ENCODE assay signal across 8 cellular contexts in genomic region chr9:120868676-120869359, GRCh38. TPM values are rescaled to one million over a fixed set of nuclear protein-coding genes. Genes with fewer than 3 reads are reported as not detected.
A peak's percentile ranks its signal among the peaks of the same experiment; 100 is the strongest.
DNase-seq lines count a peak whose midpoint lies in the region; ATAC-seq and TF ChIP-seq lines count a peak whose summit lies in the region.

No MANE protein-coding gene starts in this region.

- H3K4me1 ChIP-seq in endocrine pancreas (ENCODE audit: control insufficient read depth, insufficient read depth, low read length) = no peaks in the 10 kb centered on the region
- H3K4me1 ChIP-seq in mesodermal cell (ENCODE audit: control insufficient read depth, insufficient read depth, low read length, poor library complexity, severe bottlenecking) = no peaks in the 10 kb centered on the region

- peak overlapping the region; percentile 98 for H3K27ac Mint-ChIP-seq in activated CD8-positive, alpha-beta memory T cell treated with anti-CD3 and anti-CD28 coated beads, Interleukin-2, amount 10 ng/mL, durations not matched to agents 7 days and 5 days

- ATAC-seq in GM18505 (IDR thresholded peaks at IDR 0.05; ENCODE audit: unreplicated experiment) (peak; percentile 87), HG03025 (IDR thresholded peaks at IDR 0.05; ENCODE audit: low FRiP score, unreplicated experiment) (peak; percentile 73)
- peak; percentile 92 for ATAC-seq in activated CD8-positive, alpha-beta memory T cell treated with anti-CD3 and anti-CD28 coated beads, Interleukin-2, amount 10 ng/mL, durations not matched to agents 7 days and 5 days

- H3K9me3 Mint-ChIP-seq in activated CD8-positive, alpha-beta memory T cell treated with anti-CD3 and anti-CD28 coated beads, Interleukin-2, amount 10 ng/mL, durations not matched to agents 7 days and 5 days (ENCODE audit: low read depth) = no peaks in the 10 kb centered on the region

- WGBS in mesodermal cell (ENCODE audit: insufficient coverage in 2 of 2), 2 experiments = 13 to 18% methylated on average over 22 to 29 of the region's 52 CpGs

- H3K4me3 Mint-ChIP-seq in activated CD8-positive, alpha-beta memory T cell treated with anti-CD3 and anti-CD28 coated beads, Interleukin-2, amount 10 ng/mL, durations not matched to agents 7 days and 5 days = peak overlapping the region; percentile 79

- peaks cover 60% of the 10 kb centered on the region for H3K36me3 Mint-ChIP-seq in activated CD8-positive, alpha-beta memory T cell treated with anti-CD3 and anti-CD28 coated beads, Interleukin-2, amount 10 ng/mL, durations not matched to agents 7 days and 5 days

- H3K27me3 ChIP-seq in endocrine pancreas (ENCODE audit: control insufficient read depth, insufficient read depth, low read length) = no peaks in the 10 kb centered on the region

- peak; percentile 42 for TF ChIP-seq POLR2A in GM18505 (IDR thresholded peaks at IDR 0.05; ENCODE audit: borderline replicate concordance, extremely low read depth, insufficient read depth, insufficient read length)

- H3K4me1 Mint-ChIP-seq in activated CD8-positive, alpha-beta memory T cell treated with anti-CD3 and anti-CD28 coated beads, Interleukin-2, amount 10 ng/mL, durations not matched to agents 7 days and 5 days = peaks cover 43% of the 10 kb centered on the region

- H3K27me3 Mint-ChIP-seq in activated CD8-positive, alpha-beta memory T cell treated with anti-CD3 and anti-CD28 coated beads, Interleukin-2, amount 10 ng/mL, durations not matched to agents 7 days and 5 days = no peaks in the 10 kb centered on the region

- H3K36me3 ChIP-seq in endocrine pancreas (ENCODE audit: control insufficient read depth, insufficient read depth, low read length) = no peaks in the 10 kb centered on the region
- peaks cover 79% of the 10 kb centered on the region for H3K36me3 ChIP-seq in mesodermal cell (ENCODE audit: control insufficient read depth, insufficient read depth, low read length)

- H3K9me3 ChIP-seq in endocrine pancreas (ENCODE audit: control insufficient read depth, low read length) (no peaks in the 10 kb centered on the region), mesodermal cell (ENCODE audit: control insufficient read depth, low read length) (no peaks in the 10 kb centered on the region)

- H3K4me3 ChIP-seq in endocrine pancreas (ENCODE audit: control insufficient read depth, insufficient read depth, low read length) (no peak overlapping the region), mesodermal cell (ENCODE audit: extremely low read depth, insufficient read depth, low read length, poor library complexity, severe bottlenecking) (peak overlapping the region; percentile 30)

- H3K9ac ChIP-seq in endocrine pancreas (ENCODE audit: control insufficient read depth, insufficient read depth, low read length) = peak overlapping the region; percentile 60

- no peak overlapping the region for H3K27ac ChIP-seq in mesodermal cell (ENCODE audit: low read depth, low read length, severe bottlenecking)

- DNase-seq in 8988T (peak; percentile 87), NCI-H69 (lab: John Stamatoyannopoulos, UW) (peak; percentile 98)
- peak; percentile 97 for DNase-seq in activated CD8-positive, alpha-beta memory T cell treated with anti-CD3 and anti-CD28 coated beads, Interleukin-2, amount 10 ng/mL, durations not matched to agents 7 days and 5 days
- peak; percentile 94 for DNase-seq in stimulated activated CD8-positive, alpha-beta memory T cell treated with anti-CD3 and anti-CD28 coated beads, Interleukin-15, amount 100 ng/mL, for 24 hours (ENCODE audit: low read depth)

- CTCF ChIA-PET in activated CD8-positive, alpha-beta memory T cell treated with anti-CD3 and anti-CD28 coated beads, Interleukin-2, amount 10 ng/mL, durations not matched to agents 7 days and 5 days (lab: Charles Lee) = interaction anchor here (0.7 to 4.4 kb wide), 23 partner anchors 10 to 203 kb away, joined by 3 to 42 read pairs (median 6); partner anchors contain the start of genes FBXW2 and TRAF1

RNA-seq across cellular contexts. Expression of gene PHF19, which starts 8.2 kb away (rescaled TPM):
- total RNA-seq in activated CD8-positive, alpha-beta memory T cell treated with anti-CD3 and anti-CD28 coated beads, Interleukin-2, amount 10 ng/mL, durations not matched to agents 7 days and 5 days = 100 to 1,000 TPM; 246 to 254 TPM
- 44.6 TPM for polyA plus RNA-seq in mesodermal cell (2013, experiment 1 of 2)
- polyA plus RNA-seq in mesodermal cell (2013, experiment 2 of 2) = 44.1 TPM

RNA-seq across cellular contexts. Expression of gene PSMD5, which starts 26.1 kb away (rescaled TPM):
- 10 to 100 TPM; 53.6 to 58.9 TPM for total RNA-seq in activated CD8-positive, alpha-beta memory T cell treated with anti-CD3 and anti-CD28 coated beads, Interleukin-2, amount 10 ng/mL, durations not matched to agents 7 days and 5 days
- polyA plus RNA-seq in mesodermal cell (2013, experiment 1 of 2) = 28.9 TPM
- 32.6 TPM for polyA plus RNA-seq in mesodermal cell (2013, experiment 2 of 2)

RNA-seq across cellular contexts. Expression of gene TRAF1, which starts 57.8 kb away (rescaled TPM):
- 100 to 1,000 TPM in 1 of 2 experiments, 10 to 100 TPM in 1; 59.6 to 114 TPM for total RNA-seq in activated CD8-positive, alpha-beta memory T cell treated with anti-CD3 and anti-CD28 coated beads, Interleukin-2, amount 10 ng/mL, durations not matched to agents 7 days and 5 days
- polyA plus RNA-seq in mesodermal cell (2013, experiment 1 of 2) = 2.7 TPM
- polyA plus RNA-seq in mesodermal cell (2013, experiment 2 of 2) = 2.2 TPM
